12 cellular contexts compared by ENCODE assay signal in genomic region chr7:151566897-151567320, GRCh38. TPM values are rescaled to one million over a fixed set of nuclear protein-coding genes. Genes with fewer than 3 reads are reported as not detected.
DNase-seq lines count a peak whose midpoint lies in the region; ATAC-seq, FAIRE-seq and TF ChIP-seq lines count a peak whose summit lies in the region.
"Had no signal": no experiment of that assay in that cellular context is flagged by ENCODE, and none has a peak within 500 bp of the region (broad histone marks: within the 10 kb centered on the region; RNA-seq: fewer than 3 reads in every experiment).

No MANE protein-coding gene starts in this region.

- H3K36me3 Mint-ChIP-seq in activated T-cell treated with anti-CD3 and anti-CD28 coated beads, Interleukin-2, amount 50 U/mL, for 72 hours (ENCODE audit: insufficient read depth in 2 of 2) = peaks cover 0 to under 1% of the 10 kb centered on the region in 2 donors

- H3K4me3 Mint-ChIP-seq in activated T-cell treated with anti-CD3 and anti-CD28 coated beads, Interleukin-2, amount 50 U/mL, for 72 hours = no peak overlapping the region

- H3K9me3 ChIP-seq in right atrium auricular region (no peaks in the 10 kb centered on the region), thoracic aorta (no peaks in the 10 kb centered on the region)
- H3K9me3 ChIP-seq: SJCRH30 had no signal

- H3K27me3 Mint-ChIP-seq in activated T-cell treated with anti-CD3 and anti-CD28 coated beads, Interleukin-2, amount 50 U/mL, for 72 hours (ENCODE audit: low read depth) = no peaks in the 10 kb centered on the region

- FAIRE-seq in HTR-8/SVneo (lab: Jason Lieb, UNC) = no peak
- FAIRE-seq: colon had no signal

- H3K9me3 Mint-ChIP-seq in activated T-cell treated with anti-CD3 and anti-CD28 coated beads, Interleukin-2, amount 50 U/mL, for 72 hours = no peaks in the 10 kb centered on the region

- H3K27ac Mint-ChIP-seq in activated T-cell treated with anti-CD3 and anti-CD28 coated beads, Interleukin-2, amount 50 U/mL, for 72 hours = no peak overlapping the region

- peaks cover 70% of the 10 kb centered on the region for H3K36me3 ChIP-seq in right atrium auricular region
- peaks cover 27% of the 10 kb centered on the region for H3K36me3 ChIP-seq in thoracic aorta

- H3K4me1 Mint-ChIP-seq in activated T-cell treated with anti-CD3 and anti-CD28 coated beads, Interleukin-2, amount 50 U/mL, for 72 hours (ENCODE audit: low read depth) = no peaks in the 10 kb centered on the region

- H3K4me3 ChIP-seq in right atrium auricular region (no peak overlapping the region), thoracic aorta (no peak overlapping the region)
- H3K4me3 ChIP-seq: SJCRH30 had no signal

- ATAC-seq in thoracic aorta (ENCODE audit: insufficient number of reproducible peaks, low FRiP score, low read depth) = peak; percentile 94
- no peak for ATAC-seq in activated T-cell treated with anti-CD3 and anti-CD28 coated beads, Interleukin-2, amount 50 U/mL, for 72 hours (replicated peaks in 1 of 2)
- ATAC-seq in HG03280 (IDR thresholded peaks at IDR 0.05; ENCODE audit: unreplicated experiment) = no peak
- ATAC-seq in HG03520 (IDR thresholded peaks at IDR 0.05; ENCODE audit: unreplicated experiment) = no peak
- no peak for ATAC-seq in GM18909 (IDR thresholded peaks at IDR 0.05; ENCODE audit: poor library complexity, unreplicated experiment)

- H3K4me1 ChIP-seq in right atrium auricular region (peaks cover 0 to 9% of the 10 kb centered on the region in 2 donors), thoracic aorta (ENCODE audit: control insufficient read depth in 1 of 2, low read depth in 2 of 2) (peaks cover 0 to 13% of the 10 kb centered on the region in 2 donors)
- H3K4me1 ChIP-seq: SJCRH30 had no signal

- H3K27me3 ChIP-seq in right atrium auricular region (no peaks in the 10 kb centered on the region), thoracic aorta (replicated peaks; ENCODE audit: insufficient read depth) (no peaks in the 10 kb centered on the region)
- H3K27me3 ChIP-seq: SJCRH30 had no signal

- DNase-seq in HTR-8/SVneo (ENCODE audit: insufficient read length, low spot score) (peak; percentile 29), right atrium auricular region (ENCODE audit: low spot score) (no peak), thoracic aorta (ENCODE audit: low spot score) (no peak)
- DNase-seq in activated T-cell treated with anti-CD3 and anti-CD28 coated beads, Interleukin-2, amount 50 U/mL, for 72 hours = no peak
- DNase-seq: activated CD8-positive, alpha-beta memory T cell treated with anti-CD3 and anti-CD28 coated beads, Interleukin-2, amount 50 U/mL, for 4 hours; NCI-H1436 treated with DMSO at 0.1 percent for 48 hours; SJCRH30 had no signal

- peak overlapping the region; percentile 22 for H3K27ac ChIP-seq in angular gyrus (ENCODE audit: low read depth, low read length)
- H3K27ac ChIP-seq in right atrium auricular region = peak overlapping the region; percentile 13 to 55
- H3K27ac ChIP-seq in thoracic aorta = peak overlapping the region in 1 of 2 donors; percentile 6
- H3K27ac ChIP-seq: SJCRH30 had no signal

- TF ChIP-seq CTCF in right atrium auricular region (IDR thresholded peaks at IDR 0.05) (no peak), thoracic aorta (IDR thresholded peaks at IDR 0.05) (no peak)

RNA-seq across cellular contexts. Expression of gene RHEB, which starts 47.2 kb away (rescaled TPM):
- total RNA-seq in right atrium auricular region = 100 to 1,000 TPM in 1 of 2 donors, 10 to 100 TPM in 1; 77.9 to 128 TPM
- 100 to 1,000 TPM in 1 of 2 donors, 10 to 100 TPM in 1; 88.9 to 102 TPM for total RNA-seq in thoracic aorta
- total RNA-seq in activated T-cell treated with anti-CD3 and anti-CD28 coated beads, Interleukin-2, amount 50 U/mL, for 72 hours = 10 to 100 TPM; 39.3 to 47.3 TPM
